ENCODE assay signal across 1 cellular context in the genomic region with DNA sequence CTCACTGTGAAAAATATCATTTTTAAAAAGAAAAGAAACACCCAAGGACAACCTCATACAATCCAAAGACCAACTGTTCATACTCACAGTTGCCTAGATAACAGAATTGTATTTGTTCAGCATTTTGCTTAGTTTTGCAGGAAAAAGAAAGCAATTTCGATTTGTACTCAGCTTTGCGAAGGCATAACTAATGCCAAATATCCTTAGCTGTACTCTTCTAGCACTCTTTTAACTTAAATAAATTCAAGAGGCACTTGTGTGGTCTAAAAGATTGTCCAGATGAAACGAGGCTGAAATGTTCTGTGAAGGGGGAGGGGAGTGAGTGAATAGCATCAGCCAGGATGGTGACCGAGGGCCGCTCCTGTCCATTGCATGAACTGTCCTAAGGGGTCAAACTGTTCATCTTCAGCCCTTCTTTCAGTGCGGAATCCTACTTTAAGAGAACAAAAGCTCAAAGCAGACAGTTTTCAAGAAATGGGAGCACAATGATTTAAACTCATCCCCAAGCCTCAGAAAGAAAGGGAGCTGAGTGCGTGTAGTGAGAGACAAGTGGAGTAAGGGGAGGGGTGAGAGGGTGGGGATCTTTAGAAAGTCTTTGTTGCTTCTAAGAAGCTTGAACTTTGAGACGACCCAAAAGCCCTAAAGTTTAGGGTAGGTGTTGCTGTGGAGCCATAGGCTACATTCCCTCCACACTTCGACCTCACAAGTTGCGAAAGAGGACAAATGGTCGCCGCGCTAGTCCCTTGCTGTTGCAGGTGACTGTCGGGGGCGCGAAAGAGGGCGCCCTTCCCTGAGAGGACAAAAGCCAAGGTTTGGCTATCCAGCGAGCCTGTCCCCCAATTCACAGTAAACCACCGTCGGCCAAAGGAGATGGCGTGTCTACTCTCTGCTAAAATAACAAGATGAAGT.
TF ChIP-seq lines count a peak whose summit lies in the region.

No MANE protein-coding gene starts in this region.

TF ChIP-seq in GM23338, 12 proteins besides CTCF, POLR2A, EP300 and RAD21 (continued from another document):
- TF ChIP-seq ZNF462 (CRISPR knock-in tag; IDR thresholded peaks at IDR 0.05) = no peak
- TF ChIP-seq, protein P1, sequence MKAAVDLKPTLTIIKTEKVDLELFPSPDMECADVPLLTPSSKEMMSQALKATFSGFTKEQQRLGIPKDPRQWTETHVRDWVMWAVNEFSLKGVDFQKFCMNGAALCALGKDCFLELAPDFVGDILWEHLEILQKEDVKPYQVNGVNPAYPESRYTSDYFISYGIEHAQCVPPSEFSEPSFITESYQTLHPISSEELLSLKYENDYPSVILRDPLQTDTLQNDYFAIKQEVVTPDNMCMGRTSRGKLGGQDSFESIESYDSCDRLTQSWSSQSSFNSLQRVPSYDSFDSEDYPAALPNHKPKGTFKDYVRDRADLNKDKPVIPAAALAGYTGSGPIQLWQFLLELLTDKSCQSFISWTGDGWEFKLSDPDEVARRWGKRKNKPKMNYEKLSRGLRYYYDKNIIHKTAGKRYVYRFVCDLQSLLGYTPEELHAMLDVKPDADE (IDR thresholded peaks at IDR 0.05) = no peak
- TF ChIP-seq POLR2AphosphoS5 (IDR thresholded peaks at IDR 0.05; ENCODE audit: low read depth) = 0 out of 2 replicates have a peak, but pooled peaks have one; percentile 21
- no peak for TF ChIP-seq JUNB (IDR thresholded peaks at IDR 0.05; ENCODE audit: unreplicated experiment)
